In the genomic region with DNA sequence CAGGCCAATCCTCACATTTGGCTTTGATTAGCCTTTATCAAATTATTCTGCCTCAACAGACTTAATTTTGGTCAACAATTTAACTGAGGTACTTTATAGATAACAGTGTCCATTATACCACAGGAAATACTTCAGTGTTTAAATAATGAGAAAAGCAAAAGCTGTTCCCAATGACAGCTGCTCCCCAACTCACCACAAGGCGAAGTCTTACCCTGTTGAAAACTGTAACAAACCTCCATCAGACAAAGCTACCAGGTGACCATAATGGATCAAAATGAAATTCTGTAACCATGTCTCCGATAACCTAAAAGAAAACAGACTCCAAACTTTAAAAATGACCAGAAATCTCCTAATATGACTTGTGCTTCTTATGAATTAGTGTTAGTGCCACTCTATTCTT, we compare ENCODE assay signal across 1 cellular context.
TF ChIP-seq lines count a peak whose summit lies in the region.

No MANE protein-coding gene starts in this region.

TF ChIP-seq in GM12878, 131 proteins besides CTCF, POLR2A, EP300 and RAD21:
- TF ChIP-seq TARDBP (IDR thresholded peaks at IDR 0.05; ENCODE audit: borderline replicate concordance), result no peak
- no peak for TF ChIP-seq RB1 (IDR thresholded peaks at IDR 0.05; ENCODE audit: borderline replicate concordance)
- TF ChIP-seq MEF2B (IDR thresholded peaks at IDR 0.05; ENCODE audit: partially characterized antibody, poor library complexity, severe bottlenecking), result no peak
- TF ChIP-seq ZZZ3 (IDR thresholded peaks at IDR 0.05; ENCODE audit: control insufficient read depth, insufficient read length, low read depth), result no peak
- no peak for TF ChIP-seq NFIC (IDR thresholded peaks at IDR 0.05; ENCODE audit: low read depth, low read length)
- TF ChIP-seq ZNF384 (IDR thresholded peaks at IDR 0.05; ENCODE audit: borderline replicate concordance, low read depth, low read length), result no peak
- TF ChIP-seq RAD51 (IDR thresholded peaks at IDR 0.05), result no peak
- no peak for TF ChIP-seq TAF1 (IDR thresholded peaks at IDR 0.05; ENCODE audit: borderline replicate concordance, low read depth, low read length)
- TF ChIP-seq ZNF274 (IDR thresholded peaks at IDR 0.05; ENCODE audit: insufficient read depth, insufficient read length), result no peak
- TF ChIP-seq, protein P1, sequence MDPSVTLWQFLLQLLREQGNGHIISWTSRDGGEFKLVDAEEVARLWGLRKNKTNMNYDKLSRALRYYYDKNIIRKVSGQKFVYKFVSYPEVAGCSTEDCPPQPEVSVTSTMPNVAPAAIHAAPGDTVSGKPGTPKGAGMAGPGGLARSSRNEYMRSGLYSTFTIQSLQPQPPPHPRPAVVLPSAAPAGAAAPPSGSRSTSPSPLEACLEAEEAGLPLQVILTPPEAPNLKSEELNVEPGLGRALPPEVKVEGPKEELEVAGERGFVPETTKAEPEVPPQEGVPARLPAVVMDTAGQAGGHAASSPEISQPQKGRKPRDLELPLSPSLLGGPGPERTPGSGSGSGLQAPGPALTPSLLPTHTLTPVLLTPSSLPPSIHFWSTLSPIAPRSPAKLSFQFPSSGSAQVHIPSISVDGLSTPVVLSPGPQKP (IDR thresholded peaks at IDR 0.05; ENCODE audit: low read depth, low read length), result no peak
